In genomic region chr5:18285257-18285656, GRCh38 we compare ENCODE assay signal across 28 cellular contexts.
"Had no signal": no experiment of that assay in that cellular context is flagged by ENCODE, and none has a peak within 500 bp of the region (broad histone marks: within the 10 kb centered on the region; RNA-seq: fewer than 3 reads in every experiment).

No MANE protein-coding gene starts in this region.

- H3K9ac ChIP-seq: neural progenitor cell, parathyroid adenoma had no signal

- DNase-seq: natural killer cell; occipital lobe; ovary; posterior cingulate gyrus; psoas muscle; right cardiac atrium; spleen; stimulated activated CD4-positive, alpha-beta T cell treated with anti-CD3 and anti-CD28 coated beads, Interleukin-12 subunit alpha, Interleukin-12 subunit beta, amount 100 ng/mL, for 4 hours; stimulated activated CD4-positive, alpha-beta T cell treated with anti-CD3 and anti-CD28 coated beads, Interleukin-1b, Interleukin-23, amount 100 ng/mL, for 48 hours; stimulated activated CD4-positive, alpha-beta T cell treated with anti-CD3 and anti-CD28 coated beads, Interleukin-4, amount 100 ng/mL, for 1 hour; stimulated activated CD4-positive, alpha-beta T cell treated with anti-CD3 and anti-CD28 coated beads, Interleukin-4, amount 100 ng/mL, for 4 hours; stimulated activated CD8-positive, alpha-beta memory T cell treated with anti-CD3 and anti-CD28 coated beads, Interleukin-4, amount 100 ng/mL, for 48 hours; stimulated activated naive CD4-positive, alpha-beta T cell; stimulated activated naive CD8-positive, alpha-beta T cell treated with anti-CD3 and anti-CD28 coated beads, Interleukin-15, amount 100 ng/mL, for 72 hours; stimulated activated naive CD8-positive, alpha-beta T cell treated with anti-CD3 and anti-CD28 coated beads, Interleukin-15, Interleukin-2, amounts not matched to agents 100 U/mL and 50 U/mL, for 24 hours; substantia nigra; tibial artery; transverse colon; upper lobe of right lung; uterus had no signal

- H3K9me3 ChIP-seq: ovary, psoas muscle, spleen, suprapubic skin, testis, tibial artery, transverse colon, upper lobe of right lung, uterus had no signal

- H3K4me1 ChIP-seq: neural progenitor cell, parathyroid adenoma, psoas muscle, spleen, suprapubic skin, testis, tibial artery, transverse colon, upper lobe of right lung, uterus had no signal

- H3K79me2 ChIP-seq: parathyroid adenoma had no signal

- H3K4me2 ChIP-seq: neural progenitor cell, smooth muscle cell had no signal

- H2AFZ ChIP-seq: neural progenitor cell, parathyroid adenoma had no signal

- H3K36me3 ChIP-seq: neural progenitor cell, ovary, spleen, suprapubic skin, tibial artery, transverse colon, upper lobe of right lung, uterus had no signal

- H3K27me3 ChIP-seq: neural progenitor cell, ovary, spleen, suprapubic skin, testis, tibial artery, transverse colon, upper lobe of right lung, uterus had no signal

- H3K27ac ChIP-seq: neural progenitor cell, ovary, parathyroid adenoma, psoas muscle, skin epidermis, spleen, suprapubic skin, testis, tibial artery, transverse colon, upper lobe of right lung, uterus had no signal

- H3K4me3 ChIP-seq: neural progenitor cell, ovary, psoas muscle, skin epidermis, smooth muscle cell, spleen, suprapubic skin, tibial artery, transverse colon, upper lobe of right lung, uterus had no signal

- ATAC-seq: natural killer cell; psoas muscle; right cardiac atrium; sciatic nerve; stimulated activated memory B cell treated with anti-CD40 and anti-IgM and Interleukin-4, amounts not matched to agents 10 μg/mL and 1 μg/mL and 100 μg/mL, for 72 hours; stimulated activated naive CD8-positive, alpha-beta T cell treated with anti-CD3 and anti-CD28 coated beads, Interleukin-15, amount 100 ng/mL, for 72 hours; stimulated activated naive CD8-positive, alpha-beta T cell treated with anti-CD3 and anti-CD28 coated beads, Interleukin-15, Interleukin-2, amounts not matched to agents 100 U/mL and 50 U/mL, for 24 hours; upper lobe of right lung had no signal
